Comparison of ENCODE assay signal across 13 cellular contexts in the genomic region with DNA sequence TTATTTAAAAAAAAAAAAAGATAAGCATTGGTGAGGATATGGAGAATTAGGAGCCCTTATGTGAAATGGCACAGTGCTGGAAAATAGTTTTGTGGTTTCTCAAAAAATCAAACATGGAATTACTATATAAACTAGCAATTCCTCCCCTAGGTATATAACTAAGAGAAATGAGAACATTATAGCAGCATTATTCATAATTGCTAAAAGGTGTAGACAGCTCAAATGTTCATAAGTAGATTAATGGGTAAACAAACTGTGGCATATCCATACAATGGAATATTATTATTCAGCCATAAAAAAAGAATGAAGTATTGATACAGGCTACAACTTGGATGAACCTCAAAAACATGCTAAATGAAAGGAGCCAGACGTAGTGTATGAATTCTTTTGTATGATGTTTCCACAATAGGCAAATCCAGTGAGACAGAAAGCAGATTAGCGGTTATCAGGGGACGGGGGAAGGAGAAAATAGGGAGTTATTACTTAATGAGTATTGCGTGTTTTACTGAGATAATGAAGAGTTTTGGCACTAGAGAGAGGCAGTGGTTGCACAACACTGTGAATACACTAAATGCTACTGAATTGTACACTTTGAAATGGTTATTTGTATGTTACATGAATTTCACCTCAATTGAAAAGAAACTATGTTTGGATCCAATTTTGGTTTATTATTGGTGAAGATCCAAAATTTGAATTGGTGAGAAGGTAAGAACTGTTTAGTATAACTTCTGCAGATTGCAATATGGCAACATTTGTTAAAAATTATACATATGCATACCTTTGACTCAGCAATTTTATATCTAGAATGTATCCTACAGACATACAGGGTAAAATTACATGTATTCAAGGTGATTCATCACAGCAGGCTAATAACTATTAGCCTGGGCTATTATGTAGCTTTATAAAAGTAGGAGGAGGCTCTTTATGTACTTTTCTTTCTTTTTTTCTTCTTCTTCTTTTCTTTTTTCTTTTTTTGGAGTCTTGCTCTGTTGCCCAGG.
DNase-seq lines count a peak whose midpoint lies in the region; ATAC-seq and TF ChIP-seq lines count a peak whose summit lies in the region.
"Had no signal": no experiment of that assay in that cellular context is flagged by ENCODE, and none has a peak within 500 bp of the region (broad histone marks: within the 10 kb centered on the region; RNA-seq: fewer than 3 reads in every experiment).

No MANE protein-coding gene starts in this region.

- H3K36me3 ChIP-seq in ACC112 (ENCODE audit: insufficient read depth, low read length), result peaks cover 23% of the 10 kb centered on the region
- H3K36me3 ChIP-seq: prostate gland had no signal

- ATAC-seq in right cardiac atrium, result peak; percentile 65 to 68

- WGBS in right cardiac atrium, result 42% methylated on average over 4 of the region's 4 CpGs

- intact Hi-C loops in right cardiac atrium (cut with DNase I), result loop anchor here in 1 of 4 donors (10.0 kb wide), 1 partner anchor 53 kb away; no protein-coding TSS in a partner anchor

- H2AFZ ChIP-seq in ACC112 (ENCODE audit: low read length, unreplicated experiment), result no peak overlapping the region

- TF ChIP-seq CTCF in HL-60 (IDR thresholded peaks at IDR 0.05; ENCODE audit: insufficient read depth, low read length), result no peak

- peaks cover 61% of the 10 kb centered on the region for H3K79me2 ChIP-seq in ACC112 (ENCODE audit: control insufficient read depth, insufficient read depth, low read length, unreplicated experiment)

- H3K4me3 ChIP-seq in ACC112 (ENCODE audit: low read depth, low read length) (peak overlapping the region; percentile 2; the same call in 1 of the 2 replicates), HL-60 (replicated peaks; ENCODE audit: insufficient read depth, low read length) (no peak overlapping the region), right cardiac atrium (ENCODE audit: low read length) (no peak overlapping the region)
- H3K4me3 ChIP-seq: prostate gland, testis had no signal

- H3K27ac ChIP-seq in ACC112 (ENCODE audit: low read depth, low read length) (peak overlapping the region; percentile 28), HL-60 (replicated peaks) (no peak overlapping the region), right cardiac atrium (ENCODE audit: low read length) (no peak overlapping the region)
- H3K27ac ChIP-seq: prostate gland, testis had no signal

- DNase-seq in HL-60 (ENCODE audit: low read depth in 1 of 2, low spot score in 1 of 2), result peak; percentile 4 to 46
- peak; percentile 96 for DNase-seq in amniotic epithelial cell (ENCODE audit: low read depth)
- no peak for DNase-seq in right cardiac atrium
- no peak for DNase-seq in NCI-H2227 treated with DMSO at 0.1 percent for 48 hours (lab: John Stamatoyannopoulos, UW)
- no peak for DNase-seq in effector CD4-positive, alpha-beta T cell
- DNase-seq in NCI-H510A (lab: John Stamatoyannopoulos, UW), result no peak
- no peak for DNase-seq in SIG-M5 (lab: John Stamatoyannopoulos, UW)
- DNase-seq: activated CD4-positive, CD25-positive, alpha-beta regulatory T cell; H7; NCI-H2081 treated with DMSO at 0.1 percent for 48 hours; testis had no signal

- peaks cover 47% of the 10 kb centered on the region for H3K4me1 ChIP-seq in ACC112 (ENCODE audit: control insufficient read depth, insufficient read depth, low read length, unreplicated experiment)
- peaks cover 1% of the 10 kb centered on the region for H3K4me1 ChIP-seq in right cardiac atrium (ENCODE audit: control insufficient read depth, insufficient read depth, low read length)
- H3K4me1 ChIP-seq: prostate gland had no signal

- H3K27me3 ChIP-seq in ACC112 (ENCODE audit: insufficient read depth, low read length) (no peaks in the 10 kb centered on the region), HL-60 (ENCODE audit: insufficient read depth, poor library complexity, severe bottlenecking) (no peaks in the 10 kb centered on the region), right cardiac atrium (ENCODE audit: control insufficient read depth, insufficient read depth) (no peaks in the 10 kb centered on the region)
- H3K27me3 ChIP-seq: testis had no signal

- no peaks in the 10 kb centered on the region for H3K9me3 ChIP-seq in right cardiac atrium (ENCODE audit: control insufficient read depth, low read length)
- H3K9me3 ChIP-seq: prostate gland, testis had no signal

Comparison
In these comparisons a context has a peak if more than half of its experiments do, and no peak if none do; other contexts are left out.
1. DNase-seq: peak in HL-60 (2 of 2) and amniotic epithelial cell (single experiment); none in right cardiac atrium (0 of 3), NCI-H2227 treated with DMSO at 0.1 percent for 48 hours (single experiment), effector CD4-positive, alpha-beta T cell (single experiment), NCI-H510A (single experiment) and SIG-M5 (single experiment).